In the genomic region with DNA sequence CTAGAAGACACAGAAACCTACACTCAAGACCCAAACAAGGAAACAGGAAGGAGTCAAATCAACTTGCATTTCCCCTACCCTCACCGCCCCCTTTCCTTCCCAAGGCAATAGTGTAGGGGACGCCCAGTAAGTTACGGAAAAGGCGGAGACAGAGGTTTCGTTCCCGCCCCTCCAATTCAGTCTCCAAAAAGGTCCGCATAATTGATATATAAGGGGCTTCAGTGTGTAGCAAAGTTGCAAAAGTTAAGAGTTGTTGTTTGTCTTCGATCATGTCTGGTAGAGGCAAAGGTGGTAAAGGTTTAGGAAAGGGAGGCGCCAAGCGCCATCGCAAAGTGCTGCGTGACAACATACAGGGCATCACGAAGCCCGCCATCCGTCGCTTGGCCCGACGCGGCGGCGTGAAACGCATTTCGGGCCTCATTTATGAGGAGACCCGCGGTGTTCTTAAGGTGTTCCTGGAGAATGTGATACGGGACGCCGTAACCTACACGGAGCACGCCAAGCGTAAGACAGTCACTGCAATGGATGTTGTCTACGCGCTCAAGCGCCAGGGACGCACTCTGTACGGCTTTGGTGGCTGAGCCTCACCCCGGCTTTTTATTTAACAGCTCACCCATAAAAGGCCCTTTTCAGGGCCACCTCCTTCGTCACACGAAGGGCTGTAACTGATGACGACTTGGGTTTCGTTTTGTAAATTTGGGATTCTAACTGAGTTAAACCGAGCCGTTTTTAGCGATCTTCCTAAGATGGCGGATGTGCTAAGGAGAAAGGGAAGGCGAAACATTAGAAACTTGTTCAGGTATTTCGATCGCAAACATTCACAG, we compare ENCODE assay signal across 8 cellular contexts.
DNase-seq lines count a peak whose midpoint lies in the region; ATAC-seq and TF ChIP-seq lines count a peak whose summit lies in the region.

No MANE protein-coding gene starts in this region.

- H3K27me3 Mint-ChIP-seq in IgD-negative memory B cell = no peaks in the 10 kb centered on the region
- no peaks in the 10 kb centered on the region for H3K27me3 Mint-ChIP-seq in activated T-helper 2 cell treated with anti-CD3 and anti-CD28 coated beads, Interferon-gamma antibody, Interleukin-2, Interleukin-4, amounts not matched to agents 10 μg/mL and 5 μg/mL and 100 μg/mL, durations not matched to agents 14 hours and 24 hours and 36 hours (ENCODE audit: low read depth)

- H4K20me1 ChIP-seq in BLaER1 treated with 17β-estradiol and CSF1 and Interleukin-3, amounts not matched to agents 10 nM and 100 nM = no peaks in the 10 kb centered on the region

- H3K36me3 ChIP-seq in BLaER1 treated with 17β-estradiol and CSF1 and Interleukin-3, amounts not matched to agents 10 nM and 100 nM = no peaks in the 10 kb centered on the region
- no peaks in the 10 kb centered on the region for H3K36me3 ChIP-seq in gastroesophageal sphincter

- peak overlapping the region; percentile 83 to 96 (median 90) for H3K4me3 Mint-ChIP-seq in IgD-negative memory B cell
- H3K4me3 Mint-ChIP-seq in activated T-helper 2 cell treated with anti-CD3 and anti-CD28 coated beads, Interferon-gamma antibody, Interleukin-2, Interleukin-4, amounts not matched to agents 10 μg/mL and 5 μg/mL and 100 μg/mL, durations not matched to agents 14 hours and 24 hours and 36 hours (ENCODE audit: low read depth) = peak overlapping the region; percentile 81

- peak; percentile 81 for DNase-seq in activated T-helper 2 cell treated with anti-CD3 and anti-CD28 coated beads, Interferon-gamma antibody, Interleukin-2, Interleukin-4, amounts not matched to agents 10 μg/mL and 5 μg/mL and 100 μg/mL, durations not matched to agents 14 hours and 24 hours and 36 hours (ENCODE audit: low spot score)
- DNase-seq in retina (peak; percentile 89), HK-2 (ENCODE audit: unreplicated experiment) (no peak), putamen (ENCODE audit: low spot score) (no peak)

- H3K9ac ChIP-seq in BLaER1 treated with 17β-estradiol and CSF1 and Interleukin-3, amounts not matched to agents 10 nM and 100 nM = peak overlapping the region; percentile 29 to 68 (median 53); a peak in 16 of 22 replicates

- H3K36me3 Mint-ChIP-seq in IgD-negative memory B cell = no peaks in the 10 kb centered on the region
- peaks cover 11% of the 10 kb centered on the region for H3K36me3 Mint-ChIP-seq in activated T-helper 2 cell treated with anti-CD3 and anti-CD28 coated beads, Interferon-gamma antibody, Interleukin-2, Interleukin-4, amounts not matched to agents 10 μg/mL and 5 μg/mL and 100 μg/mL, durations not matched to agents 14 hours and 24 hours and 36 hours (ENCODE audit: low read depth)

- peaks cover 18 to 34% (median 27%) of the 10 kb centered on the region in 11 experiments for H3K27me3 ChIP-seq in BLaER1 treated with 17β-estradiol and CSF1 and Interleukin-3, amounts not matched to agents 10 nM and 100 nM
- H3K27me3 ChIP-seq in gastroesophageal sphincter = peaks cover 95% of the 10 kb centered on the region

- H3K4me1 Mint-ChIP-seq in IgD-negative memory B cell = peaks cover 17 to 21% (median 20%) of the 10 kb centered on the region in 3 donors
- peaks cover 38% of the 10 kb centered on the region for H3K4me1 Mint-ChIP-seq in activated T-helper 2 cell treated with anti-CD3 and anti-CD28 coated beads, Interferon-gamma antibody, Interleukin-2, Interleukin-4, amounts not matched to agents 10 μg/mL and 5 μg/mL and 100 μg/mL, durations not matched to agents 14 hours and 24 hours and 36 hours (ENCODE audit: low read depth)

- H3K27ac ChIP-seq in BLaER1 treated with 17β-estradiol and CSF1 and Interleukin-3, amounts not matched to agents 10 nM and 100 nM = peak overlapping the region in 10 of 11 experiments; percentile 12 to 77 (median 58); a peak in 15 of 22 replicates
- H3K27ac ChIP-seq in gastroesophageal sphincter = peak overlapping the region; percentile 51 to 80 (median 74)

- WGBS in gastroesophageal sphincter (ENCODE audit: low coverage in 1 of 2), 2 donors = 0% methylated on average over 10 to 21 of the region's 48 CpGs

- peak; percentile 66 to 75 for TF ChIP-seq POLR2A in gastroesophageal sphincter (IDR thresholded peaks at IDR 0.05)

- H3K9me3 Mint-ChIP-seq in IgD-negative memory B cell = no peaks in the 10 kb centered on the region
- H3K9me3 Mint-ChIP-seq in activated T-helper 2 cell treated with anti-CD3 and anti-CD28 coated beads, Interferon-gamma antibody, Interleukin-2, Interleukin-4, amounts not matched to agents 10 μg/mL and 5 μg/mL and 100 μg/mL, durations not matched to agents 14 hours and 24 hours and 36 hours = peaks cover 6% of the 10 kb centered on the region

- H3K27ac Mint-ChIP-seq in IgD-negative memory B cell = peak overlapping the region; percentile 86 to 95 (median 93)
- peak overlapping the region; percentile 96 for H3K27ac Mint-ChIP-seq in activated T-helper 2 cell treated with anti-CD3 and anti-CD28 coated beads, Interferon-gamma antibody, Interleukin-2, Interleukin-4, amounts not matched to agents 10 μg/mL and 5 μg/mL and 100 μg/mL, durations not matched to agents 14 hours and 24 hours and 36 hours

- H3K9me3 ChIP-seq in BLaER1 treated with 17β-estradiol and CSF1 and Interleukin-3, amounts not matched to agents 10 nM and 100 nM (replicated peaks in 1 of 11) = peaks cover 17 to 35% (median 32%) of the 10 kb centered on the region in 11 experiments
- peaks cover 0 to 9% (median 0%) of the 10 kb centered on the region in 3 donors for H3K9me3 ChIP-seq in gastroesophageal sphincter

- TF ChIP-seq CTCF in gastroesophageal sphincter (IDR thresholded peaks at IDR 0.05) = no peak

- peak overlapping the region; percentile 45 to 64 (median 51) for H3K4me3 ChIP-seq in BLaER1 treated with 17β-estradiol and CSF1 and Interleukin-3, amounts not matched to agents 10 nM and 100 nM
- H3K4me3 ChIP-seq in gastroesophageal sphincter = peak overlapping the region; percentile 38 to 50

- peak; percentile 70 for ATAC-seq in GM19463 (IDR thresholded peaks at IDR 0.05; ENCODE audit: unreplicated experiment)
- peak; percentile 66 for ATAC-seq in gastroesophageal sphincter

- TF ChIP-seq EP300 in gastroesophageal sphincter (IDR thresholded peaks at IDR 0.05) = no peak

- peaks cover 3 to 16% (median 14%) of the 10 kb centered on the region in 10 experiments; a peak in 17 of 20 replicates for H3K4me1 ChIP-seq in BLaER1 treated with 17β-estradiol and CSF1 and Interleukin-3, amounts not matched to agents 10 nM and 100 nM
- H3K4me1 ChIP-seq in gastroesophageal sphincter = peaks cover 0 to 2% (median 0%) of the 10 kb centered on the region in 3 donors

- intact Hi-C loops in activated T-helper 2 cell treated with anti-CD3 and anti-CD28 coated beads, Interferon-gamma antibody, Interleukin-2, Interleukin-4, amounts not matched to agents 10 μg/mL and 5 μg/mL and 100 μg/mL, durations not matched to agents 14 hours and 24 hours and 36 hours (cut with micrococcal nuclease) = loop anchor here (1.0 to 2.0 kb wide), 3 partner anchors 10 to 44 kb away; a partner anchor contains a TSS

- H3K4me2 ChIP-seq in BLaER1 treated with 17β-estradiol and CSF1 and Interleukin-3, amounts not matched to agents 10 nM and 100 nM = peak overlapping the region; percentile 40 to 88 (median 63)

Comparison
In these comparisons a context has a peak if more than half of its experiments do, and no peak if none do; other contexts are left out.
1. DNase-seq: peak in activated T-helper 2 cell treated with anti-CD3 and anti-CD28 coated beads, Interferon-gamma antibody, Interleukin-2, Interleukin-4, amounts not matched to agents 10 μg/mL and 5 μg/mL and 100 μg/mL, durations not matched to agents 14 hours and 24 hours and 36 hours (single experiment) and retina (single experiment); none in HK-2 (single experiment) and putamen (single experiment).